In genomic region chr18:3246636-3247242, GRCh38 we compare ENCODE assay signal across 8 cellular contexts. TPM values are rescaled to one million over a fixed set of nuclear protein-coding genes. Genes with fewer than 3 reads are reported as not detected.
DNase-seq lines count a peak whose midpoint lies in the region; ATAC-seq and TF ChIP-seq lines count a peak whose summit lies in the region.

No MANE protein-coding gene starts in this region.

- intact Hi-C loops in testis (cut with DNase I; ENCODE audit: low total_unique reads): loop anchor here (10.0 kb wide), 3 partner anchors 92 to 312 kb away; partner anchors contain the start of gene LPIN2

- peak overlapping the region; percentile 89 for H3K4me3 Mint-ChIP-seq in chondrocyte (ENCODE audit: unreplicated experiment)

- peak overlapping the region; percentile 100 for H3K27ac ChIP-seq in lung (ENCODE audit: low read depth in 1 of 2, low read length in 1 of 2)
- H3K27ac ChIP-seq in testis: peak overlapping the region; percentile 94 to 97

- H3K4me1 Mint-ChIP-seq in chondrocyte (ENCODE audit: low read depth): peaks cover 44% of the 10 kb centered on the region

- H3K36me3 ChIP-seq in lung (ENCODE audit: control insufficient read depth in 2 of 2, insufficient read depth in 2 of 2, low read length in 2 of 2) (peaks cover 0 to 4% of the 10 kb centered on the region in 2 donors), testis (ENCODE audit: low read depth, missing control alignments) (no peaks in the 10 kb centered on the region)

- TF ChIP-seq POLR2A in testis (IDR thresholded peaks at IDR 0.05): no peak

- ATAC-seq in lung (ENCODE audit: insufficient read depth, low FRiP score): peak; percentile 1
- no peak for ATAC-seq in HG02884 (IDR thresholded peaks at IDR 0.05; ENCODE audit: unreplicated experiment)

- DNase-seq in activated CD4-positive, alpha-beta T cell treated with anti-CD3 and anti-CD28 coated beads for 48 hours: peak; percentile 24
- no peak for DNase-seq in activated CD4-positive, alpha-beta T cell treated with anti-CD3 and anti-CD28 coated beads, Interleukin-2, amount 50 U/mL, for 4 hours
- DNase-seq in RKO (ENCODE audit: low spot score): peak; percentile 57
- no peak for DNase-seq in chondrocyte (ENCODE audit: low spot score)
- peak; percentile 35 for DNase-seq in lung (ENCODE audit: low spot score)
- DNase-seq in testis: peak; percentile 69
- no peak for DNase-seq in effector CD4-positive, alpha-beta T cell

- H3K27ac Mint-ChIP-seq in chondrocyte (ENCODE audit: unreplicated experiment): peak overlapping the region; percentile 97

- H3K27me3 ChIP-seq in lung (ENCODE audit: control insufficient read depth, insufficient read depth): no peaks in the 10 kb centered on the region
- H3K27me3 ChIP-seq in testis: no peaks in the 10 kb centered on the region

- H3K4me3 ChIP-seq in lung (peak overlapping the region; percentile 48), testis (peak overlapping the region; percentile 77 to 93)

- H3K4me1 ChIP-seq in lung (ENCODE audit: control insufficient read depth in 2 of 2, insufficient read depth in 2 of 2, low read length in 2 of 2) (peaks cover 0 to 4% of the 10 kb centered on the region in 2 donors), testis (peaks cover 24% of the 10 kb centered on the region)

- 13 to 14% methylated on average over 23 of the region's 23 CpGs for WGBS in lung, 2 donors
- WGBS in testis, 2 donors: 0 to 3% methylated on average over 15 to 23 of the region's 23 CpGs

- H3K36me3 Mint-ChIP-seq in chondrocyte (ENCODE audit: low read depth): peaks cover 13% of the 10 kb centered on the region

- H3K9me3 ChIP-seq in lung (ENCODE audit: control insufficient read depth in 2 of 2, insufficient read depth in 1 of 2, low read length in 1 of 2): no peaks in the 10 kb centered on the region
- H3K9me3 ChIP-seq in testis: no peaks in the 10 kb centered on the region

- no peaks in the 10 kb centered on the region for H3K9me3 Mint-ChIP-seq in chondrocyte (ENCODE audit: low read depth)

- TF ChIP-seq CTCF in chondrocyte (IDR thresholded peaks at IDR 0.05) (no peak), lung (IDR thresholded peaks at IDR 0.05; ENCODE audit: control extremely low read depth, extremely low read depth) (no peak), testis (IDR thresholded peaks at IDR 0.05) (no peak)

- no peaks in the 10 kb centered on the region for H3K27me3 Mint-ChIP-seq in chondrocyte (ENCODE audit: low read depth)

RNA-seq across cellular contexts. Expression of gene MYL12A, which starts 0.9 kb away (rescaled TPM):
- total RNA-seq in chondrocyte (426 to 647 TPM (median 621 TPM) in 3 replicates), lung (100 to 1,000 TPM; 321 to 403 TPM), testis (100 to 1,000 TPM; 148 to 177 TPM)
- polyA plus RNA-seq in lung (100 to 1,000 TPM; 578 to 796 TPM), testis (ENCODE audit: insufficient read depth, low read depth, low replicate concordance) (219 TPM)

RNA-seq across cellular contexts. Expression of gene MYL12B, which starts 15.2 kb away (rescaled TPM):
- total RNA-seq in chondrocyte (241 to 327 TPM (median 323 TPM) in 3 replicates), lung (100 to 1,000 TPM; 249 to 299 TPM), testis (100 to 1,000 TPM; 215 to 255 TPM)
- polyA plus RNA-seq in lung (1,000 to 10,000 TPM in 1 of 2 donors, 100 to 1,000 TPM in 1; 538 to 1,047 TPM), testis (ENCODE audit: insufficient read depth, low read depth, low replicate concordance) (372 TPM)

RNA-seq across cellular contexts. Expression of gene MYOM1, which starts 27.0 kb away (rescaled TPM):
- total RNA-seq in chondrocyte (1.2 to 1.5 TPM (median 1.5 TPM) in 3 replicates), lung (1 to 10 TPM; 1.7 to 4.6 TPM), testis (10 to 100 TPM in 1 of 2 donors, 1 to 10 TPM in 1; 9.1 to 19.9 TPM)
- polyA plus RNA-seq in lung (under 1 TPM; 0.61 to 0.85 TPM), testis (ENCODE audit: insufficient read depth, low read depth, low replicate concordance) (16.9 TPM)

Comparison
In these comparisons a context has a peak if more than half of its experiments do, and no peak if none do; other contexts are left out.
1. DNase-seq: peak in activated CD4-positive, alpha-beta T cell treated with anti-CD3 and anti-CD28 coated beads for 48 hours (single experiment), RKO (single experiment), lung (single experiment) and testis (single experiment); none in activated CD4-positive, alpha-beta T cell treated with anti-CD3 and anti-CD28 coated beads, Interleukin-2, amount 50 U/mL, for 4 hours (0 of 2), chondrocyte (single experiment) and effector CD4-positive, alpha-beta T cell (single experiment).